19 cellular contexts compared by ENCODE assay signal in genomic region chr17:16622540-16623277, GRCh38. TPM values are rescaled to one million over a fixed set of nuclear protein-coding genes. Genes with fewer than 3 reads are reported as not detected.
DNase-seq lines count a peak whose midpoint lies in the region; ATAC-seq, FAIRE-seq and TF ChIP-seq lines count a peak whose summit lies in the region.
"Had no signal": no experiment of that assay in that cellular context is flagged by ENCODE, and none has a peak within 500 bp of the region (broad histone marks: within the 10 kb centered on the region; RNA-seq: fewer than 3 reads in every experiment).

No MANE protein-coding gene starts in this region.

- TF ChIP-seq POLR2A in HepG2 (IDR thresholded peaks at IDR 0.05; ENCODE audit: insufficient read depth in 1 of 2, low read depth in 2 of 2, low read length in 2 of 2) (no peak), right lobe of liver (IDR thresholded peaks at IDR 0.05) (no peak), GM12878 (IDR thresholded peaks at IDR 0.05; ENCODE audit: low read depth, low read length) (no peak)

- no peak for DNase-seq in HepG2 (ENCODE audit: low spot score)
- DNase-seq in right lobe of liver: no peak
- DNase-seq in GM12878 (ENCODE audit: low read depth, low spot score): no peak
- DNase-seq in activated CD8-positive, alpha-beta memory T cell treated with anti-CD3 and anti-CD28 coated beads, Interleukin-2, amount 50 U/mL, for 4 hours: no peak
- DNase-seq in DMS53 (lab: John Stamatoyannopoulos, UW): no peak
- DNase-seq: 8988T; ACHN; C1 segment of cervical spinal cord; CD4-positive, alpha-beta T cell; GF-D8; H9; HFFc6; IMR-90; KG1 had no signal

- BruUV-seq in HepG2 (replicated peaks; lab: Mats Ljungman, UMichigan): no TSS peak
- BruUV-seq in GM12878 (replicated peaks; lab: Mats Ljungman, UMichigan): no TSS peak

- FAIRE-seq in HepG2 (lab: Jason Lieb, UNC) (no peak), GM12878 (lab: Jason Lieb, UNC) (no peak)
- FAIRE-seq: GM18507 had no signal

- CTCF ChIA-PET in HepG2 (lab: Yijun Ruan, JAX; ENCODE audit: low intra/inter-chr PET ratio, low total read pairs) (no interaction called here), GM12878 (lab: Yijun Ruan, JAX) (no interaction called here)

- WGBS in HepG2 (ENCODE audit: low lambda C conversion rate): 93% methylated on average over 5 of the region's 5 CpGs
- 97% methylated on average over 5 of the region's 5 CpGs for WGBS in right lobe of liver (ENCODE audit: insufficient coverage, low coverage, low lambda C conversion rate, missing lambda C conversion rate)
- WGBS in GM12878 (ENCODE audit: insufficient coverage, insufficient replicate concordance, low lambda C conversion rate, missing lambda C conversion rate): 96% methylated on average over 5 of the region's 5 CpGs
- 97% methylated on average over 5 of the region's 5 CpGs for WGBS in liver

- intact Hi-C loops in HepG2 (cut with micrococcal nuclease; ENCODE audit: unreplicated experiment) (no loop called here), right lobe of liver (cut with DNase I) (no loop called here), GM12878 (cut with micrococcal nuclease; ENCODE audit: unreplicated experiment) (no loop called here)

- H3K9ac ChIP-seq in HepG2 (ENCODE audit: insufficient read depth, low read depth, low read length) (no peak overlapping the region), GM12878 (ENCODE audit: control insufficient read depth, insufficient read depth, low read length) (no peak overlapping the region), liver (ENCODE audit: low read depth in 1 of 2, low read length in 2 of 2) (no peak overlapping the region)

- H4K20me1 ChIP-seq in HepG2 (ENCODE audit: insufficient read depth, low read length): no peaks in the 10 kb centered on the region
- no peaks in the 10 kb centered on the region for H4K20me1 ChIP-seq in GM12878 (ENCODE audit: control insufficient read depth, insufficient read depth)

- H3K27me3 ChIP-seq in HepG2 (ENCODE audit: control insufficient read depth in 1 of 2, insufficient read depth in 2 of 2, low read length in 2 of 2) (no peaks in the 10 kb centered on the region), right lobe of liver (no peaks in the 10 kb centered on the region), GM12878 (replicated peaks in 1 of 2; ENCODE audit: control insufficient read depth in 2 of 2, insufficient read depth in 2 of 2, low read length in 1 of 2) (no peaks in the 10 kb centered on the region), liver (ENCODE audit: control insufficient read depth in 4 of 4, insufficient read depth in 4 of 4, low read length in 3 of 4) (no peaks in the 10 kb centered on the region)

- ATAC-seq in HepG2: no peak
- ATAC-seq in right lobe of liver: no peak
- ATAC-seq in GM12878: no peak
- ATAC-seq in HG03135 (IDR thresholded peaks at IDR 0.05; ENCODE audit: unreplicated experiment): no peak
- ATAC-seq: GM23338 had no signal

- TF ChIP-seq CTCF in HepG2 (CRISPR knock-in tag; IDR thresholded peaks at IDR 0.05) (no peak), right lobe of liver (IDR thresholded peaks at IDR 0.05) (no peak), GM12878 (IDR thresholded peaks at IDR 0.05 in 2 of 3, conservative IDR thresholded peaks at IDR 0.05 in 1 of 3; ENCODE audit: control insufficient read depth in 2 of 3, extremely low read depth in 1 of 3, insufficient read depth in 1 of 3, low read depth in 3 of 3, low read length in 3 of 3) (no peak), liver (IDR thresholded peaks at IDR 0.05; ENCODE audit: low read depth, low read length, missing input control) (no peak)

- H3K36me3 ChIP-seq in HepG2 (replicated peaks in 1 of 2; ENCODE audit: control insufficient read depth in 1 of 2, insufficient read depth in 2 of 2, low read length in 2 of 2) (peaks cover 1 to 10% of the 10 kb centered on the region in 2 experiments; a peak in 1 of 5 replicates), right lobe of liver (peaks cover 0 to 11% (median 0%) of the 10 kb centered on the region in 4 donors), GM12878 (ENCODE audit: control insufficient read depth in 2 of 2, insufficient read depth in 2 of 2, low read length in 1 of 2) (no peaks in the 10 kb centered on the region; a peak in 2 of 4 replicates), liver (ENCODE audit: control insufficient read depth in 4 of 4, insufficient read depth in 3 of 4, low read depth in 1 of 4, low read length in 3 of 4) (peaks cover 0 to 20% (median 15%) of the 10 kb centered on the region in 4 donors)

- H3K4me2 ChIP-seq in HepG2 (ENCODE audit: low read depth, low read length) (no peak overlapping the region), GM12878 (ENCODE audit: control insufficient read depth, insufficient read depth) (no peak overlapping the region)
- H3K4me2 ChIP-seq: GM23338 had no signal

- TF ChIP-seq RAD21 in HepG2 (CRISPR knock-in tag; IDR thresholded peaks at IDR 0.05) (no peak), GM12878 (IDR thresholded peaks at IDR 0.05; ENCODE audit: insufficient read depth, low read depth, low read length) (no peak), liver (IDR thresholded peaks at IDR 0.05) (no peak)

- SMC1A ChIA-PET in GM12878 (lab: Charles Lee; ENCODE audit: uncharacterized antibody, unreplicated experiment): no interaction called here

- H3K4me3 ChIP-seq in HepG2 (replicated peaks in 1 of 3; ENCODE audit: insufficient read depth in 1 of 3, low read depth in 2 of 3, low read length in 3 of 3) (no peak overlapping the region), right lobe of liver (no peak overlapping the region), GM12878 (no peak overlapping the region), liver (ENCODE audit: low read depth in 1 of 3, low read length in 3 of 3) (peak overlapping the region in 2 of 3 donors; percentile 39 to 58)
- H3K4me3 ChIP-seq: GM23338 had no signal

- H3K27ac ChIP-seq in HepG2 (ENCODE audit: extremely low read length, insufficient read depth, low read length): no peak overlapping the region
- no peak overlapping the region for H3K27ac ChIP-seq in right lobe of liver
- no peak overlapping the region for H3K27ac ChIP-seq in GM12878 (ENCODE audit: control insufficient read depth, insufficient read depth)
- no peak overlapping the region for H3K27ac ChIP-seq in liver (ENCODE audit: low read depth in 1 of 2, low read length in 2 of 2)
- H3K27ac ChIP-seq: HL-60 had no signal

- POLR2A ChIA-PET in HepG2 (lab: Yijun Ruan, JAX) (no interaction called here), GM12878 (lab: Charles Lee) (no interaction called here)

- TF ChIP-seq EP300 in HepG2 (IDR thresholded peaks at IDR 0.05; ENCODE audit: low read depth in 2 of 2, low read length in 2 of 2) (no peak), HepG2 (CRISPR knock-in tag; IDR thresholded peaks at IDR 0.05; ENCODE audit: borderline replicate concordance) (no peak), GM12878 (IDR thresholded peaks at IDR 0.05; ENCODE audit: borderline replicate concordance in 1 of 2, control insufficient read depth in 1 of 2, low read depth in 2 of 2, low read length in 2 of 2) (no peak)

- in situ Hi-C loops in HepG2 (cut with HindIII; ENCODE audit: extremely low pct_ligation_motif_present, low pct_unique_long_range_greater_than_20kb): no loop called here
- in situ Hi-C loops in GM12878 (cut with MboI): no loop called here

- H3K9me3 ChIP-seq in HepG2 (ENCODE audit: low read length) (peaks cover 92% of the 10 kb centered on the region), right lobe of liver (peaks cover 0 to 47% (median 33%) of the 10 kb centered on the region in 4 donors), GM12878 (replicated peaks; ENCODE audit: control insufficient read depth, insufficient read depth, low read length) (peaks cover 37% of the 10 kb centered on the region), liver (ENCODE audit: control insufficient read depth in 4 of 4, low read length in 3 of 4) (peaks cover 35 to 81% (median 43%) of the 10 kb centered on the region in 4 donors)

- RAD21 ChIA-PET in GM12878 (lab: Charles Lee; ENCODE audit: unreplicated experiment): no interaction called here

- no peaks in the 10 kb centered on the region for H3K4me1 ChIP-seq in HepG2 (ENCODE audit: insufficient read depth, low read length)
- H3K4me1 ChIP-seq in right lobe of liver: no peaks in the 10 kb centered on the region
- H3K4me1 ChIP-seq in GM12878 (ENCODE audit: control insufficient read depth, insufficient read depth, low read length): no peaks in the 10 kb centered on the region
- H3K4me1 ChIP-seq in liver (ENCODE audit: control insufficient read depth in 4 of 4, insufficient read depth in 4 of 4, low read length in 3 of 4): no peaks in the 10 kb centered on the region

- no peaks in the 10 kb centered on the region for H3K79me2 ChIP-seq in HepG2 (ENCODE audit: insufficient read depth, low read length)
- no peaks in the 10 kb centered on the region for H3K79me2 ChIP-seq in GM12878 (ENCODE audit: control insufficient read depth, insufficient read depth, low read length)

- H2AFZ ChIP-seq in HepG2 (ENCODE audit: low read length) (no peak overlapping the region), GM12878 (ENCODE audit: control insufficient read depth, low read depth, low read length) (no peak overlapping the region)
- H2AFZ ChIP-seq: GM23338 had no signal

RNA-seq across cellular contexts. Expression of gene ZNF624, which starts 30.9 kb away (rescaled TPM):
- total RNA-seq in HepG2 (2016; rRNA removed; fragmentation: Illumina TruSeq; extraction: Trizol) (3.5 and 4.3 TPM in 2 replicates), right lobe of liver (1 to 10 TPM in 3 of 6 experiments, under 1 TPM in 3; 0.55 to 1.2 (median 0.89) TPM), GM12878 (2014; rRNA removed) (2.3 and 2.4 TPM in 2 replicates), GM12878 (2014; rRNA removed; fragmentation: Illumina TruSeq; extraction: Trizol) (3.2 and 3.5 TPM in 2 replicates), GM12878 (2021) (1.8 and 3.0 TPM in 2 replicates), liver (1 to 10 TPM; 1.8 to 2.4 TPM)
- total RNA-seq in HepG2 (2016; cell fraction: cytosol; rRNA removed; fragmentation: Illumina TruSeq; extraction: Trizol; ENCODE audit: low read depth): 0.44 and 0.61 TPM in 2 replicates
- 3.4 and 4.0 TPM in 2 replicates for total RNA-seq in HepG2 (2016; cell fraction: insoluble cytoplasmic fraction; rRNA removed; fragmentation: Illumina TruSeq; extraction: Trizol)
- total RNA-seq in HepG2 (2016; cell fraction: membrane; rRNA removed; fragmentation: Illumina TruSeq; extraction: Trizol): 0.90 and 1.1 TPM in 2 replicates
- total RNA-seq in HepG2 (2016; cell fraction: nucleus; rRNA removed; fragmentation: Illumina TruSeq; extraction: Trizol): 4.5 and 4.6 TPM in 2 replicates
- polyA plus RNA-seq in HepG2 (2011; rRNA removed) (0.67 and 0.75 TPM in 2 replicates), GM12878 (2011; rRNA removed) (2.0 and 3.7 TPM in 2 replicates), GM12878 (2014; fragmentation: Illumina TruSeq; extraction: Trizol) (1.7 and 2.7 TPM in 2 replicates), GM12878 (2014; fragmentation: Nextera tagmentation; extraction: Ambion mirVana) (under 1 TPM; 0.50 to 0.73 TPM), GM12878 (2014; rRNA removed) (1.5 and 1.6 TPM in 2 replicates), GM12878 (2016; fragmentation: Nextera tagmentation; extraction: Ambion mirVana) (1 to 10 TPM; 2.4 to 2.7 TPM), liver (under 1 TPM; 0.26 to 0.72 TPM)
- polyA plus RNA-seq in HepG2 (2011; cell fraction: cytosol; rRNA removed): 0.19 and 0.35 TPM in 2 replicates
- 0.93 and 1.0 TPM in 2 replicates for polyA plus RNA-seq in HepG2 (2011; cell fraction: nucleus; rRNA removed)
- 1.2 and 1.4 TPM in 2 replicates for polyA plus RNA-seq in HepG2 (2012)
- polyA plus RNA-seq in HepG2 (2016; cell fraction: cytosol; fragmentation: Illumina TruSeq; extraction: Trizol; ENCODE audit: low read depth): 0.16 TPM in 1 of 2 replicates, not detected in the other
- polyA plus RNA-seq in HepG2 (2016; cell fraction: insoluble cytoplasmic fraction; fragmentation: Illumina TruSeq; extraction: Trizol; ENCODE audit: low read depth): 1.9 and 2.4 TPM in 2 replicates
- polyA plus RNA-seq in HepG2 (2016; cell fraction: membrane; fragmentation: Illumina TruSeq; extraction: Trizol; ENCODE audit: low read depth): 0.13 and 0.15 TPM in 2 replicates
- polyA plus RNA-seq in HepG2 (2016; cell fraction: nucleus; fragmentation: Illumina TruSeq; extraction: Trizol; ENCODE audit: insufficient read depth, low read depth): 1.7 and 1.9 TPM in 2 replicates
- polyA minus RNA-seq in HepG2 (2011; rRNA and poly(A)+ RNA removed; ENCODE audit: low replicate concordance): 1.6 and 1.8 TPM in 2 replicates
- polyA minus RNA-seq in HepG2 (2011; cell fraction: cytosol; rRNA and poly(A)+ RNA removed): 2.1 and 3.1 TPM in 2 replicates
- polyA minus RNA-seq in HepG2 (2011; cell fraction: nucleus; rRNA and poly(A)+ RNA removed): 7.1 and 9.6 TPM in 2 replicates
- total RNA-seq in GM12878 (2013; cell fraction: nucleolus; rRNA removed): 7.1 and 8.5 TPM in 2 replicates
- 0.72 TPM for polyA plus RNA-seq in GM12878 (2011; ENCODE audit: low read depth)
- 0.90 and 1.1 TPM in 2 replicates for polyA plus RNA-seq in GM12878 (2011; cell fraction: cytosol; rRNA removed)
- polyA plus RNA-seq in GM12878 (2011; cell fraction: nucleus; rRNA removed): 1.5 and 1.7 TPM in 2 replicates
- 1.2 and 1.3 TPM in 2 replicates for polyA plus RNA-seq in GM12878 (2012)
- polyA minus RNA-seq in GM12878 (2011; rRNA and poly(A)+ RNA removed): 2.7 and 3.1 TPM in 2 replicates
- 3.3 and 4.1 TPM in 2 replicates for polyA minus RNA-seq in GM12878 (2011; cell fraction: cytosol; rRNA and poly(A)+ RNA removed)
- polyA minus RNA-seq in GM12878 (2011; cell fraction: nucleus; rRNA and poly(A)+ RNA removed): 5.1 and 10.3 TPM in 2 replicates

RNA-seq across cellular contexts. Expression of gene ZNF287, which starts 53.7 kb away (rescaled TPM):
- total RNA-seq in HepG2 (2016; rRNA removed; fragmentation: Illumina TruSeq; extraction: Trizol): 0.06 TPM in 1 of 2 replicates, not detected in the other
- total RNA-seq in HepG2 (2016; cell fraction: cytosol; rRNA removed; fragmentation: Illumina TruSeq; extraction: Trizol; ENCODE audit: low read depth): not detected in 2 replicates
- total RNA-seq in HepG2 (2016; cell fraction: insoluble cytoplasmic fraction; rRNA removed; fragmentation: Illumina TruSeq; extraction: Trizol): not detected in 2 replicates
- 0.17 and 0.19 TPM in 2 replicates for total RNA-seq in HepG2 (2016; cell fraction: membrane; rRNA removed; fragmentation: Illumina TruSeq; extraction: Trizol)
- total RNA-seq in HepG2 (2016; cell fraction: nucleus; rRNA removed; fragmentation: Illumina TruSeq; extraction: Trizol): 0.22 TPM in 1 of 2 replicates, not detected in the other
- polyA plus RNA-seq in HepG2 (2011; rRNA removed): 0.04 and 0.21 TPM in 2 replicates
- polyA plus RNA-seq in HepG2 (2011; cell fraction: cytosol; rRNA removed): 0.01 and 0.03 TPM in 2 replicates
- polyA plus RNA-seq in HepG2 (2011; cell fraction: nucleus; rRNA removed): 0.09 TPM in 1 of 2 replicates, not detected in the other
- 0.25 and 0.32 TPM in 2 replicates for polyA plus RNA-seq in HepG2 (2012)
- polyA plus RNA-seq in HepG2 (2016; cell fraction: cytosol; fragmentation: Illumina TruSeq; extraction: Trizol; ENCODE audit: low read depth): not detected in 2 replicates
- 0.13 TPM in 1 of 2 replicates, not detected in the other for polyA plus RNA-seq in HepG2 (2016; cell fraction: insoluble cytoplasmic fraction; fragmentation: Illumina TruSeq; extraction: Trizol; ENCODE audit: low read depth)
- not detected in 2 replicates for polyA plus RNA-seq in HepG2 (2016; cell fraction: membrane; fragmentation: Illumina TruSeq; extraction: Trizol; ENCODE audit: low read depth)
- not detected in 2 replicates for polyA plus RNA-seq in HepG2 (2016; cell fraction: nucleus; fragmentation: Illumina TruSeq; extraction: Trizol; ENCODE audit: insufficient read depth, low read depth)
- 0.04 TPM in 1 of 2 replicates, not detected in the other for polyA minus RNA-seq in HepG2 (2011; rRNA and poly(A)+ RNA removed; ENCODE audit: low replicate concordance)
- polyA minus RNA-seq in HepG2 (2011; cell fraction: cytosol; rRNA and poly(A)+ RNA removed): not detected in 2 replicates
- polyA minus RNA-seq in HepG2 (2011; cell fraction: nucleus; rRNA and poly(A)+ RNA removed): 0.37 and 0.39 TPM in 2 replicates
- total RNA-seq in right lobe of liver: under 1 TPM; 0.19 to 0.55 (median 0.42) TPM
- 11.1 and 11.3 TPM in 2 replicates for total RNA-seq in GM12878 (2013; cell fraction: nucleolus; rRNA removed)
- total RNA-seq in GM12878 (2014; rRNA removed): 3.2 and 3.4 TPM in 2 replicates
- 3.8 and 4.7 TPM in 2 replicates for total RNA-seq in GM12878 (2014; rRNA removed; fragmentation: Illumina TruSeq; extraction: Trizol)
- total RNA-seq in GM12878 (2021): 4.7 and 6.2 TPM in 2 replicates
- polyA plus RNA-seq in GM12878 (2011; ENCODE audit: low read depth): 3.1 TPM
- 3.0 and 3.6 TPM in 2 replicates for polyA plus RNA-seq in GM12878 (2011; rRNA removed)
- 1.3 and 1.4 TPM in 2 replicates for polyA plus RNA-seq in GM12878 (2011; cell fraction: cytosol; rRNA removed)
- 2.3 and 2.5 TPM in 2 replicates for polyA plus RNA-seq in GM12878 (2011; cell fraction: nucleus; rRNA removed)
- polyA plus RNA-seq in GM12878 (2012): 6.4 and 8.8 TPM in 2 replicates
- polyA plus RNA-seq in GM12878 (2014; fragmentation: Illumina TruSeq; extraction: Trizol): 3.1 and 3.2 TPM in 2 replicates
- 1 to 10 TPM; 1.9 to 6.6 TPM for polyA plus RNA-seq in GM12878 (2014; fragmentation: Nextera tagmentation; extraction: Ambion mirVana)
- 3.5 and 4.1 TPM in 2 replicates for polyA plus RNA-seq in GM12878 (2014; rRNA removed)
- polyA plus RNA-seq in GM12878 (2016; fragmentation: Nextera tagmentation; extraction: Ambion mirVana): 10 to 100 TPM; 10.3 to 15.5 TPM
- polyA minus RNA-seq in GM12878 (2011; rRNA and poly(A)+ RNA removed): 1.2 and 1.3 TPM in 2 replicates
- not detected in 2 replicates for polyA minus RNA-seq in GM12878 (2011; cell fraction: cytosol; rRNA and poly(A)+ RNA removed)
- polyA minus RNA-seq in GM12878 (2011; cell fraction: nucleus; rRNA and poly(A)+ RNA removed): 1.9 and 3.6 TPM in 2 replicates
- total RNA-seq in liver: under 1 TPM; 0.67 to 0.98 TPM
- 1 to 10 TPM in 1 of 2 donors, under 1 TPM in 1; 0.40 to 1.2 TPM for polyA plus RNA-seq in liver

Comparison
In these comparisons a context has a peak if more than half of its experiments do, and no peak if none do; other contexts are left out.
1. H3K4me3 ChIP-seq: peak in liver (2 of 3); none in HepG2 (0 of 3), right lobe of liver (0 of 3) and GM12878 (single experiment).
2. Of the 75 proteins assayed by ChIP-seq in both HepG2 and GM12878: peak only in HepG2: none; only in GM12878: CBX5; in both: ZNF274; in neither: 73.